ENCODE assay signal across 8 cellular contexts in genomic region chr7:139680676-139681462, GRCh38.
A peak's percentile ranks its signal among the peaks of the same experiment; 100 is the strongest.
DNase-seq lines count a peak whose midpoint lies in the region; ATAC-seq, FAIRE-seq and TF ChIP-seq lines count a peak whose summit lies in the region.

No MANE protein-coding gene starts in this region.

- no peaks in the 10 kb centered on the region for H3K27me3 ChIP-seq in ascending aorta

- no peak overlapping the region for H3K4me3 ChIP-seq in ascending aorta
- no peak overlapping the region for H3K4me3 ChIP-seq in kidney (ENCODE audit: low read length in 2 of 2)

- FAIRE-seq in kidney (lab: Jason Lieb, UNC): no peak

- DNase-seq in CD1c-positive myeloid dendritic cell (ENCODE audit: extremely low spot score) (peak; percentile 90), ascending aorta (ENCODE audit: low spot score in 2 of 2) (peak; percentile 87 to 94), kidney (peak; percentile 86), retina (no peak)
- peak; percentile 92 for DNase-seq in T-helper 2 cell treated with Interferon-gamma antibody and Interleukin-4, amounts not matched to agents 5 μg/mL and 100 μg/mL, for 36 hours (ENCODE audit: low spot score)
- peak; percentile 30 to 53 (median 38) for DNase-seq in stimulated activated CD4-positive, alpha-beta T cell treated with anti-CD3 and anti-CD28 coated beads, TNF-alpha, amount 100 ng/mL, for 4 hours (ENCODE audit: low read depth in 3 of 3)

- H3K4me1 Mint-ChIP-seq in T-helper 2 cell treated with Interferon-gamma antibody and Interleukin-4, amounts not matched to agents 5 μg/mL and 100 μg/mL, for 36 hours (ENCODE audit: low read depth): peaks cover 56% of the 10 kb centered on the region

- peak overlapping the region; percentile 71 for H3K27ac Mint-ChIP-seq in T-helper 2 cell treated with Interferon-gamma antibody and Interleukin-4, amounts not matched to agents 5 μg/mL and 100 μg/mL, for 36 hours

- peak overlapping the region in 1 of 2 donors; percentile 38 for H3K9ac ChIP-seq in kidney (ENCODE audit: low read length in 2 of 2)

- peaks cover 11 to 47% of the 10 kb centered on the region in 2 donors for H3K4me1 ChIP-seq in ascending aorta
- peaks cover 54 to 66% of the 10 kb centered on the region in 2 donors for H3K4me1 ChIP-seq in kidney (ENCODE audit: control insufficient read depth in 1 of 2, insufficient read depth in 1 of 2, low read depth in 1 of 2, low read length in 2 of 2)

- H3K9me3 Mint-ChIP-seq in T-helper 2 cell treated with Interferon-gamma antibody and Interleukin-4, amounts not matched to agents 5 μg/mL and 100 μg/mL, for 36 hours: peaks cover 6% of the 10 kb centered on the region

- no peaks in the 10 kb centered on the region for H3K27me3 Mint-ChIP-seq in T-helper 2 cell treated with Interferon-gamma antibody and Interleukin-4, amounts not matched to agents 5 μg/mL and 100 μg/mL, for 36 hours (ENCODE audit: low read depth)

- TF ChIP-seq CTCF in ascending aorta (IDR thresholded peaks at IDR 0.05) (no peak), kidney (IDR thresholded peaks at IDR 0.05; ENCODE audit: borderline replicate concordance, extremely low read depth, insufficient read depth) (no peak)

- intact Hi-C loops in ascending aorta (cut with DNase I) (loop anchor here (1.0 to 2.0 kb wide), 2 partner anchors 52 to 95 kb away; no protein-coding TSS in a partner anchor), kidney (cut with DNase I) (no loop called here)

- H3K36me3 Mint-ChIP-seq in T-helper 2 cell treated with Interferon-gamma antibody and Interleukin-4, amounts not matched to agents 5 μg/mL and 100 μg/mL, for 36 hours (ENCODE audit: low read depth): peaks cover 22% of the 10 kb centered on the region

- ATAC-seq in HG02885 (IDR thresholded peaks at IDR 0.05; ENCODE audit: poor library complexity, unreplicated experiment) (peak; percentile 43), HG03571 (IDR thresholded peaks at IDR 0.05; ENCODE audit: unreplicated experiment) (no peak)

- peak overlapping the region; percentile 86 to 93 for H3K27ac ChIP-seq in ascending aorta
- H3K27ac ChIP-seq in kidney (ENCODE audit: low read depth in 2 of 2, low read length in 2 of 2): peak overlapping the region; percentile 86 to 96

- peak overlapping the region; percentile 39 for H3K4me3 Mint-ChIP-seq in T-helper 2 cell treated with Interferon-gamma antibody and Interleukin-4, amounts not matched to agents 5 μg/mL and 100 μg/mL, for 36 hours

- peaks cover 0 to 8% of the 10 kb centered on the region in 2 donors for H3K9me3 ChIP-seq in ascending aorta
- H3K9me3 ChIP-seq in kidney (ENCODE audit: control insufficient read depth in 1 of 2, low read length in 2 of 2): peaks cover 0 to 3% of the 10 kb centered on the region in 2 donors

- H3K36me3 ChIP-seq in ascending aorta (peaks cover 0 to 1% of the 10 kb centered on the region in 2 donors), kidney (ENCODE audit: control insufficient read depth in 1 of 2, insufficient read depth in 2 of 2, low read length in 2 of 2) (no peaks in the 10 kb centered on the region)
